ENCODE assay signal across 8 cellular contexts in the genomic region with DNA sequence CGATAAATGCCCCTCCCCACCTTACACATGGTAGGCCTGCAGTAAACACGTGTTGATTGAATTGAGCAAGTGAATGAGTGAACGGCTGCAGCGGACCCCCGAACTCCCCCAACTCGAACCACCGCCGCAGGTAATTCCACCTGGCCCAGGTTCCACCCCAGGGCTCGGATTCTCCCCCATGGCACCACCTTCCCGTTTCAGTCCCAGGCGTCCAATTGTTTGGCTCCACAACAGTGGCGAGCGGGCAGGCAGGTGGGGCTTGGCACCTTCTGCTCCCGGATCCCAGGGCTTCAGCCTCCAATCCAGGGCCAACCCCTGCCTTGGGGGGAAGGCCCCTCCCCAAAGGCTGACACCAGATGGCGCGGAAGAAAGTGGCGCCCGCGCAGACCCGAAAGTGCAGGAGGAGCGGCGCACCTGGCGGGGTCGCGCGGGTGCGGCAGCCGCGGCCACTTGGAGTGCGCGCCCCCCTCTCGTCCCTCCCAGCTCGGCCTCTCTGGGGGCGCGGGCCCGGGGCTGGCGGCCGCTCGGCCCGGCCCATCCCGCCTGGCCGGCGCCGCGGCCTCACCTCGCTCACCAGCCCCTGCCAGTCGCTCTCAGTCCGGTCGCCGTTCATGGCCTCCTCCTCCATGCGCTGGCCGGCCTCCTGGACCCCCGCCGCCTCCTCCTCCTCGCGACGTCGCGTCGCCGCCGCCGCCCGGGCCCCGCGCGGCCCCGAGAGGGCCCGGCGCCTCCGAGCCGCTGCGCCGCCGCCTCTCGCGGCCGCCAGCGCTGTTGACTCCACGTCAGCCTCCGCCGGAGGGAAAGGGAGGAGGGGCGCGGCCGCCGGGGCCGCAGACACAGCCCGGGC. TPM values are rescaled to one million over a fixed set of nuclear protein-coding genes. Genes with fewer than 3 reads are reported as not detected.
DNase-seq lines count a peak whose midpoint lies in the region; ATAC-seq, FAIRE-seq and TF ChIP-seq lines count a peak whose summit lies in the region.

TSS of gene CCDC149 (minus strand) at position 791 of the 847 bp plus-strand sequence. CDS start at position 613, 178 bp downstream.

- BruUV-seq in PC-9 (replicated peaks; lab: Mats Ljungman, UMichigan): no TSS peak

- ATAC-seq in stimulated activated effector memory CD8-positive, alpha-beta T cell treated with anti-CD3 and anti-CD28 coated beads, Interleukin-12 subunit alpha, Interleukin-12 subunit beta, amount 100 ng/mL, for 72 hours: no peak

- H3K9me3 ChIP-seq in PC-9 (ENCODE audit: insufficient read depth, low read depth) (no peaks in the 10 kb centered on the region), small intestine (ENCODE audit: control insufficient read depth, low read depth) (no peaks in the 10 kb centered on the region)

- CTCF ChIA-PET in PC-9 (lab: Charles Lee): no interaction called here

- H3K27me3 ChIP-seq in PC-9 (ENCODE audit: insufficient read depth, low read depth) (no peaks in the 10 kb centered on the region), layer of hippocampus (ENCODE audit: control insufficient read depth, insufficient read depth, low read length) (no peaks in the 10 kb centered on the region), small intestine (ENCODE audit: control insufficient read depth in 2 of 2, insufficient read depth in 2 of 2, low read length in 2 of 2) (no peaks in the 10 kb centered on the region)

- H4K20me1 ChIP-seq in PC-9 (ENCODE audit: insufficient read depth): no peaks in the 10 kb centered on the region

- H3K79me2 ChIP-seq in PC-9 (ENCODE audit: low read depth): no peaks in the 10 kb centered on the region

- no peak within 1 kb of the TSS for H3K4me3 Mint-ChIP-seq in stimulated activated effector memory CD8-positive, alpha-beta T cell treated with anti-CD3 and anti-CD28 coated beads, Interleukin-12 subunit alpha, Interleukin-12 subunit beta, amount 100 ng/mL, for 72 hours

- 2 to 7% (median 4%) methylated on average over 42 to 88 of the region's 88 CpGs for WGBS in small intestine, 3 donors

- no peaks in the 10 kb centered on the region for H3K36me3 ChIP-seq in PC-9 (ENCODE audit: low read depth)
- H3K36me3 ChIP-seq in small intestine (ENCODE audit: control insufficient read depth in 2 of 2, insufficient read depth in 2 of 2, low read length in 2 of 2): no peaks in the 10 kb centered on the region

- H3K9me2 ChIP-seq in PC-9 (ENCODE audit: insufficient read depth): no peaks in the 10 kb centered on the region

- H3K4me1 Mint-ChIP-seq in stimulated activated effector memory CD8-positive, alpha-beta T cell treated with anti-CD3 and anti-CD28 coated beads, Interleukin-12 subunit alpha, Interleukin-12 subunit beta, amount 100 ng/mL, for 72 hours: no peaks in the 10 kb centered on the region

- peaks cover 6% of the 10 kb centered on the region for H3K9me3 Mint-ChIP-seq in stimulated activated effector memory CD8-positive, alpha-beta T cell treated with anti-CD3 and anti-CD28 coated beads, Interleukin-12 subunit alpha, Interleukin-12 subunit beta, amount 100 ng/mL, for 72 hours

- DNase-seq in COLO668 (lab: John Stamatoyannopoulos, UW; ENCODE audit: unreplicated experiment): peak; percentile 87
- DNase-seq in HPDE6-E6E7 (ENCODE audit: extremely low spot score): peak; percentile 86
- DNase-seq in PC-9: peak; percentile 76 to 84
- DNase-seq in dedifferentiated amniotic fluid mesenchymal stem cell (ENCODE audit: extremely low spot score): peak; percentile 36
- DNase-seq in small intestine: peak; percentile 75
- no peak for DNase-seq in stimulated activated CD4-positive, alpha-beta T cell treated with anti-CD3 and anti-CD28 coated beads, Interleukin-1b, Interleukin-23, amount 100 ng/mL, for 48 hours
- no peak for DNase-seq in stimulated activated effector memory CD8-positive, alpha-beta T cell treated with anti-CD3 and anti-CD28 coated beads, Interleukin-12 subunit alpha, Interleukin-12 subunit beta, amount 100 ng/mL, for 72 hours (ENCODE audit: low spot score in 2 of 2)

- no peak for TF ChIP-seq CTCF in PC-9 (conservative IDR thresholded peaks at IDR 0.05)

- no peaks in the 10 kb centered on the region for H3K36me3 Mint-ChIP-seq in stimulated activated effector memory CD8-positive, alpha-beta T cell treated with anti-CD3 and anti-CD28 coated beads, Interleukin-12 subunit alpha, Interleukin-12 subunit beta, amount 100 ng/mL, for 72 hours

- peaks cover 3% of the 10 kb centered on the region; the same call in 1 of the 2 replicates for H3F3A ChIP-seq in PC-9 (ENCODE audit: insufficient read depth, low read depth)

- peaks cover 13% of the 10 kb centered on the region for H3K4me1 ChIP-seq in PC-9 (replicated peaks; ENCODE audit: insufficient read depth)
- no peaks in the 10 kb centered on the region for H3K4me1 ChIP-seq in small intestine (ENCODE audit: control insufficient read depth in 2 of 2, insufficient read depth in 1 of 2, low read depth in 1 of 2, low read length in 1 of 2)

- POLR2A ChIA-PET in PC-9 (lab: Charles Lee; ENCODE audit: unreplicated experiment): interaction anchor here (0.6 kb wide), 1 partner anchor 304 kb away, joined by 4 read pairs; no protein-coding TSS in a partner anchor

- H3K4me3 ChIP-seq in PC-9 (peak within 1 kb of the TSS; percentile 58), small intestine (ENCODE audit: low read depth in 1 of 2, low read length in 2 of 2) (peak within 1 kb of the TSS; percentile 49 to 53)

- peak within 1 kb of the TSS; percentile 79 for H2AFZ ChIP-seq in PC-9

- peak within 1 kb of the TSS; percentile 79 for H3K4me2 ChIP-seq in PC-9

- no peak for FAIRE-seq in small intestine (lab: Jason Lieb, UNC)

- H3K27ac ChIP-seq in PC-9 (peak within 1 kb of the TSS; percentile 40; the same call in 1 of the 2 replicates), layer of hippocampus (ENCODE audit: low read depth, low read length) (peak within 1 kb of the TSS; percentile 85), small intestine (ENCODE audit: low read depth in 1 of 2, low read length in 1 of 2) (peak within 1 kb of the TSS; percentile 12 to 76)

- intact Hi-C loops in PC-9 (cut with micrococcal nuclease; ENCODE audit: unreplicated experiment): loop anchor here (2.0 to 10.0 kb wide), 6 partner anchors 60 to 428 kb away; partner anchors contain the start of genes DHX15 and SOD3

- H3K27ac Mint-ChIP-seq in stimulated activated effector memory CD8-positive, alpha-beta T cell treated with anti-CD3 and anti-CD28 coated beads, Interleukin-12 subunit alpha, Interleukin-12 subunit beta, amount 100 ng/mL, for 72 hours: no peak within 1 kb of the TSS

RNA-seq across cellular contexts. Expression of gene CCDC149, which starts in this region (rescaled TPM):
- total RNA-seq in PC-9 (2021): 8.1 and 9.8 TPM in 2 replicates
- polyA plus RNA-seq in small intestine: 1 to 10 TPM; 2.2 to 7.5 (median 2.9) TPM

Comparison
In these comparisons a context has a peak if more than half of its experiments do, and no peak if none do; other contexts are left out.
1. DNase-seq: peak in COLO668 (single experiment), HPDE6-E6E7 (single experiment), PC-9 (2 of 2), dedifferentiated amniotic fluid mesenchymal stem cell (single experiment) and small intestine (single experiment); none in stimulated activated CD4-positive, alpha-beta T cell treated with anti-CD3 and anti-CD28 coated beads, Interleukin-1b, Interleukin-23, amount 100 ng/mL, for 48 hours (single experiment) and stimulated activated effector memory CD8-positive, alpha-beta T cell treated with anti-CD3 and anti-CD28 coated beads, Interleukin-12 subunit alpha, Interleukin-12 subunit beta, amount 100 ng/mL, for 72 hours (0 of 2).
2. Peak in every context shown above with its lines, with median percentiles within 50 percentile points of each other: H3K27ac ChIP-seq.